In genomic region chr4:158254328-158254727, GRCh38 we compare ENCODE assay signal across 13 cellular contexts.
"Had no signal": no experiment of that assay in that cellular context is flagged by ENCODE, and none has a peak within 500 bp of the region (broad histone marks: within the 10 kb centered on the region; RNA-seq: fewer than 3 reads in every experiment).

No MANE protein-coding gene starts in this region.

- H3K27ac ChIP-seq: VCaP had no signal

- DNase-seq: activated CD4-positive, alpha-beta T cell treated with anti-CD3 and anti-CD28 coated beads, Interleukin-2, amount 50 U/mL, for 48 hours; activated naive CD4-positive, alpha-beta T cell treated with anti-CD3 and anti-CD28 coated beads for 36 hours; activated naive CD8-positive, alpha-beta T cell treated with anti-CD3 and anti-CD28 coated beads, Interleukin-2, amount 50 U/mL, for 24 hours; mesendoderm; nucleus accumbens; stimulated activated CD4-positive, alpha-beta T cell treated with anti-CD3 and anti-CD28 coated beads, Interleukin-15, amount 100 ng/mL, for 24 hours; stimulated activated CD4-positive, alpha-beta T cell treated with anti-CD3 and anti-CD28 coated beads, Interleukin-4, amount 100 ng/mL, for 24 hours; stimulated activated naive CD4-positive, alpha-beta T cell; T-helper 1 cell had no signal

- ATAC-seq: activated naive CD8-positive, alpha-beta T cell treated with anti-CD3 and anti-CD28 coated beads, Interleukin-2, amount 50 U/mL, for 24 hours; activated T-helper 17 cell treated with anti-CD3 and anti-CD28 coated beads, Interleukin-2, amount 50 U/mL, for 72 hours; esophagus mucosa; natural killer cell treated with Interleukin-12 subunit alpha and Interleukin-12 subunit beta and Interleukin-15 and Interleukin-18, amount 100 ng/mL, for 72 hours had no signal
